In genomic region chr14:82528011-82528410, GRCh38 we compare ENCODE assay signal across 23 cellular contexts.
DNase-seq lines count a peak whose midpoint lies in the region; ATAC-seq, FAIRE-seq and TF ChIP-seq lines count a peak whose summit lies in the region.
"Had no signal": no experiment of that assay in that cellular context is flagged by ENCODE, and none has a peak within 500 bp of the region (broad histone marks: within the 10 kb centered on the region; RNA-seq: fewer than 3 reads in every experiment).

No MANE protein-coding gene starts in this region.

- peaks cover 12% of the 10 kb centered on the region for H3K4me1 Mint-ChIP-seq in Caco-2 (ENCODE audit: low read depth, unreplicated experiment)
- H3K4me1 Mint-ChIP-seq in T-helper 2 cell treated with Interferon-gamma antibody and Interleukin-4, amounts not matched to agents 5 μg/mL and 100 μg/mL, for 36 hours (ENCODE audit: low read depth): no peaks in the 10 kb centered on the region
- H3K4me1 Mint-ChIP-seq: IgD-negative memory B cell had no signal

- H3K27me3 Mint-ChIP-seq in Caco-2 (ENCODE audit: insufficient read depth, unreplicated experiment): no peaks in the 10 kb centered on the region
- H3K27me3 Mint-ChIP-seq in T-helper 2 cell treated with Interferon-gamma antibody and Interleukin-4, amounts not matched to agents 5 μg/mL and 100 μg/mL, for 36 hours (ENCODE audit: low read depth): no peaks in the 10 kb centered on the region
- H3K27me3 Mint-ChIP-seq: IgD-negative memory B cell had no signal

- peak overlapping the region; percentile 81 for H3K27ac Mint-ChIP-seq in Caco-2 (ENCODE audit: unreplicated experiment)
- no peak overlapping the region for H3K27ac Mint-ChIP-seq in T-helper 2 cell treated with Interferon-gamma antibody and Interleukin-4, amounts not matched to agents 5 μg/mL and 100 μg/mL, for 36 hours
- H3K27ac Mint-ChIP-seq: IgD-negative memory B cell had no signal

- peak overlapping the region; percentile 10 for H3K4me3 Mint-ChIP-seq in Caco-2 (ENCODE audit: unreplicated experiment)
- no peak overlapping the region for H3K4me3 Mint-ChIP-seq in T-helper 2 cell treated with Interferon-gamma antibody and Interleukin-4, amounts not matched to agents 5 μg/mL and 100 μg/mL, for 36 hours
- H3K4me3 Mint-ChIP-seq: IgD-negative memory B cell had no signal

- no peak overlapping the region for H3K4me3 ChIP-seq in Caco-2 (ENCODE audit: low read depth, low read length)
- peak overlapping the region; percentile 20 for H3K4me3 ChIP-seq in SJCRH30
- H3K4me3 ChIP-seq: GM12878, GM23248, SJSA1 had no signal

- intact Hi-C loops in Caco-2 (cut with micrococcal nuclease; ENCODE audit: unreplicated experiment): loop anchor here (1.0 kb wide), 1 partner anchor 16 kb away; no protein-coding TSS in a partner anchor

- ATAC-seq in SK-N-SH treated with all-trans-retinoic acid at 6 μM for 48 hours: no peak
- ATAC-seq: GM12878 had no signal

- H3K4me1 ChIP-seq in Caco-2 (peaks cover 17% of the 10 kb centered on the region), SJCRH30 (peaks cover 15% of the 10 kb centered on the region)
- H3K4me1 ChIP-seq: SJSA1 had no signal

- POLR2A ChIA-PET in Caco-2 (lab: Charles Lee): no interaction called here

- no peak for FAIRE-seq in urothelium cell line (lab: Jason Lieb, UNC)
- FAIRE-seq: GM12878, HTR-8/SVneo had no signal

- H3K27me3 ChIP-seq in Caco-2 (replicated peaks; ENCODE audit: control insufficient read depth, insufficient read depth, low read length): no peaks in the 10 kb centered on the region
- no peaks in the 10 kb centered on the region for H3K27me3 ChIP-seq in SJCRH30
- H3K27me3 ChIP-seq: SJSA1 had no signal

- TF ChIP-seq CTCF in Caco-2 (IDR thresholded peaks at IDR 0.05; ENCODE audit: insufficient read depth in 1 of 2, low read depth in 1 of 2, low read length in 1 of 2, severe bottlenecking in 1 of 2, unreplicated experiment in 1 of 2): no peak

- CTCF ChIA-PET in Caco-2 (lab: Charles Lee): no interaction called here

- H3K36me3 ChIP-seq in Caco-2 (ENCODE audit: control insufficient read depth, insufficient read depth, low read length) (no peaks in the 10 kb centered on the region), SJCRH30 (no peaks in the 10 kb centered on the region)
- H3K36me3 ChIP-seq: SJSA1 had no signal

- H3K9me3 Mint-ChIP-seq in Caco-2 (ENCODE audit: unreplicated experiment): no peaks in the 10 kb centered on the region
- H3K9me3 Mint-ChIP-seq in T-helper 2 cell treated with Interferon-gamma antibody and Interleukin-4, amounts not matched to agents 5 μg/mL and 100 μg/mL, for 36 hours: peaks cover 44% of the 10 kb centered on the region

- peaks cover 4% of the 10 kb centered on the region for H3K36me3 Mint-ChIP-seq in Caco-2 (ENCODE audit: insufficient read depth, unreplicated experiment)
- no peaks in the 10 kb centered on the region for H3K36me3 Mint-ChIP-seq in T-helper 2 cell treated with Interferon-gamma antibody and Interleukin-4, amounts not matched to agents 5 μg/mL and 100 μg/mL, for 36 hours (ENCODE audit: low read depth)
- H3K36me3 Mint-ChIP-seq: IgD-negative memory B cell had no signal

- peak overlapping the region; percentile 61 for H3K27ac ChIP-seq in SJCRH30
- H3K27ac ChIP-seq: C4-2B, GM23248, HL-60, SJSA1 had no signal

- DNase-seq in Caco-2 (peak in 1 of 2 experiments; percentile 17), NCI-H146 (lab: John Stamatoyannopoulos, UW) (peak; percentile 61), NCI-H510A (lab: John Stamatoyannopoulos, UW) (peak; percentile 1), SJCRH30 (peak; percentile 40 to 53), RKO (ENCODE audit: low spot score) (no peak), urothelium cell line (ENCODE audit: low spot score) (no peak)
- no peak for DNase-seq in T-helper 2 cell treated with Interferon-gamma antibody and Interleukin-4, amounts not matched to agents 5 μg/mL and 100 μg/mL, for 36 hours (ENCODE audit: low spot score)
- DNase-seq: COR-L47, DND-41, GDM1, GM23248, Kasumi-1, NCI-H2081 treated with DMSO at 0.1 percent for 48 hours, OCI-M1, RPMI8226, SW 1271 had no signal

- H3K9me3 ChIP-seq in Caco-2: no peaks in the 10 kb centered on the region
- 0 out of 2 replicates have a peak, but pooled peaks cover 3% of the 10 kb centered on the region for H3K9me3 ChIP-seq in SJCRH30 (replicated peaks)
- H3K9me3 ChIP-seq: SJSA1 had no signal

- BruUV-seq in Caco-2 (replicated peaks; lab: Mats Ljungman, UMichigan): no TSS peak

TF ChIP-seq in SK-N-SH treated with all-trans-retinoic acid at 6 μM for 48 hours, 23 proteins besides CTCF, POLR2A, EP300 and RAD21:
- TF ChIP-seq TCF4 (CRISPR knock-in tag; IDR thresholded peaks at IDR 0.05; ENCODE audit: borderline replicate concordance): no peak
- no peak for TF ChIP-seq TSHZ2 (CRISPR knock-in tag; IDR thresholded peaks at IDR 0.05)
- TF ChIP-seq, protein P1, sequence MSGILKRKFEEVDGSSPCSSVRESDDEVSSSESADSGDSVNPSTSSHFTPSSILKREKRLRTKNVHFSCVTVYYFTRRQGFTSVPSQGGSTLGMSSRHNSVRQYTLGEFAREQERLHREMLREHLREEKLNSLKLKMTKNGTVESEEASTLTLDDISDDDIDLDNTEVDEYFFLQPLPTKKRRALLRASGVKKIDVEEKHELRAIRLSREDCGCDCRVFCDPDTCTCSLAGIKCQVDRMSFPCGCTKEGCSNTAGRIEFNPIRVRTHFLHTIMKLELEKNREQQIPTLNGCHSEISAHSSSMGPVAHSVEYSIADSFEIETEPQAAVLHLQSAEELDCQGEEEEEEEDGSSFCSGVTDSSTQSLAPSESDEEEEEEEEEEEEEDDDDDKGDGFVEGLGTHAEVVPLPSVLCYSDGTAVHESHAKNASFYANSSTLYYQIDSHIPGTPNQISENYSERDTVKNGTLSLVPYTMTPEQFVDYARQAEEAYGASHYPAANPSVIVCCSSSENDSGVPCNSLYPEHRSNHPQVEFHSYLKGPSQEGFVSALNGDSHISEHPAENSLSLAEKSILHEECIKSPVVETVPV (CRISPR knock-in tag; IDR thresholded peaks at IDR 0.05): no peak
- TF ChIP-seq OSR1 (CRISPR knock-in tag; IDR thresholded peaks at IDR 0.05): no peak
- no peak for TF ChIP-seq ZNF70 (CRISPR knock-in tag; IDR thresholded peaks at IDR 0.05)
- no peak for TF ChIP-seq PPARA (CRISPR knock-in tag; IDR thresholded peaks at IDR 0.05; ENCODE audit: borderline replicate concordance)
- no peak for TF ChIP-seq CREB5 (CRISPR knock-in tag; IDR thresholded peaks at IDR 0.05; ENCODE audit: low read depth)
- no peak for TF ChIP-seq ZFP30 (CRISPR knock-in tag; IDR thresholded peaks at IDR 0.05)
- no peak for TF ChIP-seq SNAI2 (CRISPR knock-in tag; IDR thresholded peaks at IDR 0.05)
- no peak for TF ChIP-seq GLIS3 (CRISPR knock-in tag; IDR thresholded peaks at IDR 0.05)

Comparison
In these comparisons a context has a peak if more than half of its experiments do, and no peak if none do; other contexts are left out.
1. DNase-seq: peak in NCI-H146 (single experiment), NCI-H510A (single experiment) and SJCRH30 (2 of 2); none in RKO (single experiment), urothelium cell line (single experiment) and T-helper 2 cell treated with Interferon-gamma antibody and Interleukin-4, amounts not matched to agents 5 μg/mL and 100 μg/mL, for 36 hours (single experiment).